In the genomic region with DNA sequence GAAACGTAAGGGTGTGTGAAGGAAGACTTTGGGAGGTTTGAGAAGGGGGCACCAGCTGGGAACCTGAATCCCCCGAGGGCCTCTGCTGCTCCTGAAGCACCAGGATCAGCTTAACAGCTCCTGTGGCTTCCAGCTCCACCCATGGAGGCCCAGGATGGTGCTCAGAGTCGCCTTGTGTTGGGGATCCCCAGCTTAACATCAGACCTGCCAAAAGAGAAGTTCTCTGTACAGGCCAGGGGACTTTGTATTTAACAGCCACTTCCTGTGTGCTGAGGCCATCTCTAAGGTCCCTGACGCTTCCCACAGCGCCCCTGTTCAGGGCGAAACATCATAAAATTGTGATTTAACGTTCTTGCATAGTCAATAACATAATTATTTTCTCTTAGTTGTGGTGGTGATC, we compare ENCODE assay signal across 8 cellular contexts.
DNase-seq lines count a peak whose midpoint lies in the region; ATAC-seq and TF ChIP-seq lines count a peak whose summit lies in the region.

No MANE protein-coding gene starts in this region.

- H3K9me3 Mint-ChIP-seq in activated T-cell treated with anti-CD3 and anti-CD28 coated beads, Interleukin-2, amount 50 U/mL, for 24 hours, result peaks cover 7% of the 10 kb centered on the region
- H3K9me3 Mint-ChIP-seq in activated CD4-positive, alpha-beta memory T cell treated with anti-CD3 and anti-CD28 coated beads for 36 hours, result peaks cover 2% of the 10 kb centered on the region
- H3K9me3 Mint-ChIP-seq in stimulated activated naive CD8-positive, alpha-beta T cell treated with anti-CD3 and anti-CD28 coated beads, Interleukin-15, amount 100 ng/mL, for 72 hours, result peaks cover 0 to 4% of the 10 kb centered on the region in 2 donors

- H3K4me3 ChIP-seq in OCI-LY7 (ENCODE audit: low read depth, low read length, poor library complexity, severe bottlenecking), result no peak overlapping the region

- H3K4me3 Mint-ChIP-seq in activated T-cell treated with anti-CD3 and anti-CD28 coated beads, Interleukin-2, amount 50 U/mL, for 24 hours, result peak overlapping the region; percentile 23
- no peak overlapping the region for H3K4me3 Mint-ChIP-seq in activated CD4-positive, alpha-beta memory T cell treated with anti-CD3 and anti-CD28 coated beads for 36 hours
- peak overlapping the region; percentile 61 to 74 for H3K4me3 Mint-ChIP-seq in stimulated activated naive CD8-positive, alpha-beta T cell treated with anti-CD3 and anti-CD28 coated beads, Interleukin-15, amount 100 ng/mL, for 72 hours

- peaks cover 3% of the 10 kb centered on the region for H3K36me3 ChIP-seq in OCI-LY7 (ENCODE audit: insufficient read depth, low read length)

- H3K4me2 ChIP-seq in OCI-LY7 (ENCODE audit: low read length), result no peak overlapping the region

- no peak for DNase-seq in activated T-cell treated with anti-CD3 and anti-CD28 coated beads, Interleukin-2, amount 50 U/mL, for 24 hours
- no peak for DNase-seq in activated T-cell treated with anti-CD3 and anti-CD28 coated beads, Interleukin-2, amount 50 U/mL, for 1 hour
- DNase-seq in activated CD4-positive, alpha-beta memory T cell treated with anti-CD3 and anti-CD28 coated beads for 36 hours, result peak; percentile 46
- peak in 1 of 2 donors; percentile 55 for DNase-seq in stimulated activated naive CD8-positive, alpha-beta T cell treated with anti-CD3 and anti-CD28 coated beads, Interleukin-15, amount 100 ng/mL, for 72 hours
- DNase-seq in substantia nigra (lab: John Stamatoyannopoulos, UW), result no peak
- DNase-seq in OCI-LY7 (ENCODE audit: low spot score), result no peak
- no peak for DNase-seq in HUDEP-2 (lab: John Stamatoyannopoulos, UW; ENCODE audit: unreplicated experiment in 76 of 76)

- no peaks in the 10 kb centered on the region for H3K9me2 ChIP-seq in OCI-LY7 (ENCODE audit: insufficient read depth, low read length)

- H3K36me3 Mint-ChIP-seq in activated T-cell treated with anti-CD3 and anti-CD28 coated beads, Interleukin-2, amount 50 U/mL, for 24 hours (ENCODE audit: low read depth), result peaks cover 88% of the 10 kb centered on the region
- peaks cover 58% of the 10 kb centered on the region for H3K36me3 Mint-ChIP-seq in activated CD4-positive, alpha-beta memory T cell treated with anti-CD3 and anti-CD28 coated beads for 36 hours

- H3K27ac Mint-ChIP-seq in activated T-cell treated with anti-CD3 and anti-CD28 coated beads, Interleukin-2, amount 50 U/mL, for 24 hours, result peak overlapping the region; percentile 90
- H3K27ac Mint-ChIP-seq in activated CD4-positive, alpha-beta memory T cell treated with anti-CD3 and anti-CD28 coated beads for 36 hours, result peak overlapping the region; percentile 82
- H3K27ac Mint-ChIP-seq in stimulated activated naive CD8-positive, alpha-beta T cell treated with anti-CD3 and anti-CD28 coated beads, Interleukin-15, amount 100 ng/mL, for 72 hours, result peak overlapping the region; percentile 92 to 94

- no peak overlapping the region for H2AFZ ChIP-seq in OCI-LY7 (ENCODE audit: low read length)

- BruUV-seq in OCI-LY7 (replicated peaks; lab: Mats Ljungman, UMichigan), result no TSS peak

- ATAC-seq in HG02884 (IDR thresholded peaks at IDR 0.05; ENCODE audit: unreplicated experiment), result peak; percentile 94
- ATAC-seq in stimulated activated naive CD8-positive, alpha-beta T cell treated with anti-CD3 and anti-CD28 coated beads, Interleukin-15, amount 100 ng/mL, for 72 hours, result peak; percentile 97

- intact Hi-C loops in activated CD4-positive, alpha-beta memory T cell treated with anti-CD3 and anti-CD28 coated beads for 36 hours (cut with micrococcal nuclease), result no loop called here
- intact Hi-C loops in OCI-LY7 (cut with micrococcal nuclease; ENCODE audit: unreplicated experiment), result no loop called here

- H3K27me3 Mint-ChIP-seq in activated T-cell treated with anti-CD3 and anti-CD28 coated beads, Interleukin-2, amount 50 U/mL, for 24 hours, result no peaks in the 10 kb centered on the region
- H3K27me3 Mint-ChIP-seq in activated CD4-positive, alpha-beta memory T cell treated with anti-CD3 and anti-CD28 coated beads for 36 hours, result no peaks in the 10 kb centered on the region
- H3K27me3 Mint-ChIP-seq in stimulated activated naive CD8-positive, alpha-beta T cell treated with anti-CD3 and anti-CD28 coated beads, Interleukin-15, amount 100 ng/mL, for 72 hours, result no peaks in the 10 kb centered on the region

- H3K27ac ChIP-seq in substantia nigra (ENCODE audit: low read depth, low read length, poor library complexity, severe bottlenecking), result no peak overlapping the region
- no peak overlapping the region for H3K27ac ChIP-seq in OCI-LY7 (ENCODE audit: low read depth, low read length, poor library complexity, severe bottlenecking)

- H3K4me1 Mint-ChIP-seq in activated T-cell treated with anti-CD3 and anti-CD28 coated beads, Interleukin-2, amount 50 U/mL, for 24 hours (ENCODE audit: low read depth), result peaks cover 82% of the 10 kb centered on the region
- H3K4me1 Mint-ChIP-seq in activated CD4-positive, alpha-beta memory T cell treated with anti-CD3 and anti-CD28 coated beads for 36 hours (ENCODE audit: low read depth), result peaks cover 85% of the 10 kb centered on the region
- peaks cover 86% of the 10 kb centered on the region for H3K4me1 Mint-ChIP-seq in stimulated activated naive CD8-positive, alpha-beta T cell treated with anti-CD3 and anti-CD28 coated beads, Interleukin-15, amount 100 ng/mL, for 72 hours

- H3K79me2 ChIP-seq in OCI-LY7 (ENCODE audit: insufficient read depth, low read depth, low read length), result no peaks in the 10 kb centered on the region

- no peaks in the 10 kb centered on the region for H3K9me3 ChIP-seq in OCI-LY7 (ENCODE audit: low read length)

- POLR2A ChIA-PET in activated CD4-positive, alpha-beta memory T cell treated with anti-CD3 and anti-CD28 coated beads for 36 hours (lab: Charles Lee), result interaction anchor here (1.0 kb wide), 1 partner anchor 25 kb away, joined by 4 read pairs; no protein-coding TSS in a partner anchor
- POLR2A ChIA-PET in OCI-LY7 (lab: Charles Lee), result no interaction called here

- no peaks in the 10 kb centered on the region for H4K20me1 ChIP-seq in OCI-LY7 (ENCODE audit: insufficient read depth, low read length)

- peaks cover 10% of the 10 kb centered on the region for H3K4me1 ChIP-seq in OCI-LY7 (ENCODE audit: insufficient read depth, low read length, poor library complexity, severe bottlenecking)

- CTCF ChIA-PET in activated CD4-positive, alpha-beta memory T cell treated with anti-CD3 and anti-CD28 coated beads for 36 hours (lab: Charles Lee), result interaction anchor here (1.2 to 1.6 kb wide), 2 partner anchors 10 to 14 kb away, joined by 3 read pairs; no protein-coding TSS in a partner anchor
- CTCF ChIA-PET in OCI-LY7 (lab: Charles Lee; ENCODE audit: unreplicated experiment), result no interaction called here

- TF ChIP-seq CTCF in OCI-LY7 (conservative IDR thresholded peaks at IDR 0.05; ENCODE audit: low read length), result no peak
